Comparison of ENCODE assay signal across 1 cellular context in the genomic region with DNA sequence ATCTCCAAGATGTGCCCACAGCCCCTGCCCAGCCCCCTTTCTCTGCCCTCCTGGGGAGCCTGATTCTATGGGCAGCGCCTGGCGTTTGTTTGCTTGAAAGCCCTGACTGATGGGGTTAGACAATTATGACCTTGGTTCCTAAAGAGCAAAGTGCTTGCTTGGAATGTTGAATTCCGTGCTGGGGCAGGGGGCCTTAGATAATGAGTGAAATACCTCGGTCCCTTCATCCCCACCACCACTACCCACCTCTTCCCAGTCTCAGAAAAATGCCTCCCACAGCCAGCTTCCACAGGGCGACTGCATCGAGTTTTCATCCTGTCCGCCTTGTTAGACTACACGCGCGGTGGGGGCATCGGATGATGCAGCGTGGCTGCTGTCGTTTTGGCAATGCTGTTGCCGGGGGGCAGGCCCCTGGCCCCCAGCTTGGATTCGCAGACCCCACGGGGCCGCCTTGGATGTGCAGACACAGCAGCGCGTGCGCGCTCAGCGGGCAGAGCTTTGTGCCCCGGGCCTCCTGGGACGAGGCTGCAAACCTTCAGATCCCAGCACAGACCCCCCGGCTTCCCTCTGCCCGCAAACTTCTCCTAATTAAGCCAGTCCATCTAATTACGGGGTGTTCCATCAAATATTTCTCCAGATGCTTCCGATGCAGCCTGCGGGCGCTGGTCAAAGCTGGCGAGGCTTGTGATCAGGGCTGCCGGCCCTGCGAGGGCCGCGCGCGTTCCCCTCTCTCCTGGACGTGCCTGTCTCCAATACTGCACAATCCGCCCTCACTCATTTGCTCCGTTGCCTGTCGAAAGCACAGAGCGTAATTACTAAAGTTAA.
TF ChIP-seq lines count a peak whose summit lies in the region.

No MANE protein-coding gene starts in this region.

TF ChIP-seq in HepG2, 621 proteins besides CTCF, POLR2A, EP300 and RAD21 (continued from another document and continues in another):
- peak; percentile 63; the same call in 1 of the 2 replicates for TF ChIP-seq HNF4G (IDR thresholded peaks at IDR 0.05; ENCODE audit: borderline replicate concordance, low read depth, low read length)
- peak; percentile 60; the same call in 1 of the 2 replicates for TF ChIP-seq HNF4G (CRISPR knock-in tag; IDR thresholded peaks at IDR 0.05; ENCODE audit: borderline replicate concordance, low read depth)
- no peak for TF ChIP-seq ZNF790 (CRISPR knock-in tag; IDR thresholded peaks at IDR 0.05; ENCODE audit: borderline replicate concordance)
- no peak for TF ChIP-seq JUNB (CRISPR knock-in tag; IDR thresholded peaks at IDR 0.05; ENCODE audit: borderline replicate concordance)
- no peak for TF ChIP-seq SMC3 (IDR thresholded peaks at IDR 0.05; ENCODE audit: low read length)
- TF ChIP-seq NRL (CRISPR knock-in tag; IDR thresholded peaks at IDR 0.05; ENCODE audit: borderline replicate concordance) = peak; percentile 69; the same call in 1 of the 2 replicates
- no peak for TF ChIP-seq FOXJ3 (CRISPR knock-in tag; IDR thresholded peaks at IDR 0.05; ENCODE audit: borderline replicate concordance)
- TF ChIP-seq, protein P1, sequence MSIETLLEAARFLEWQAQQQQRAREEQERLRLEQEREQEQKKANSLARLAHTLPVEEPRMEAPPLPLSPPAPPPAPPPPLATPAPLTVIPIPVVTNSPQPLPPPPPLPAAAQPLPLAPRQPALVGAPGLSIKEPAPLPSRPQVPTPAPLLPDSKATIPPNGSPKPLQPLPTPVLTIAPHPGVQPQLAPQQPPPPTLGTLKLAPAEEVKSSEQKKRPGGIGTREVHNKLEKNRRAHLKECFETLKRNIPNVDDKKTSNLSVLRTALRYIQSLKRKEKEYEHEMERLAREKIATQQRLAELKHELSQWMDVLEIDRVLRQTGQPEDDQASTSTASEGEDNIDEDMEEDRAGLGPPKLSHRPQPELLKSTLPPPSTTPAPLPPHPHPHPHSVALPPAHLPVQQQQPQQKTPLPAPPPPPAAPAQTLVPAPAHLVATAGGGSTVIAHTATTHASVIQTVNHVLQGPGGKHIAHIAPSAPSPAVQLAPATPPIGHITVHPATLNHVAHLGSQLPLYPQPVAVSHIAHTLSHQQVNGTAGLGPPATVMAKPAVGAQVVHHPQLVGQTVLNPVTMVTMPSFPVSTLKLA (IDR thresholded peaks at IDR 0.05) = no peak
- TF ChIP-seq ZNF543 (CRISPR knock-in tag; IDR thresholded peaks at IDR 0.05) = no peak
- TF ChIP-seq HMG20B (CRISPR knock-in tag; conservative IDR thresholded peaks at IDR 0.05) = peak; percentile 53; the same call in 1 of the 2 replicates
- no peak for TF ChIP-seq NKX3-1 (CRISPR knock-in tag; IDR thresholded peaks at IDR 0.05)
- TF ChIP-seq SMARCC2 (IDR thresholded peaks at IDR 0.05) = no peak
- no peak for TF ChIP-seq ESRRA (CRISPR knock-in tag; IDR thresholded peaks at IDR 0.05; ENCODE audit: low read depth)
- TF ChIP-seq ZNF672 (CRISPR knock-in tag; IDR thresholded peaks at IDR 0.05) = no peak
- peak; percentile 40 for TF ChIP-seq ATF7-NPFF (CRISPR knock-in tag; IDR thresholded peaks at IDR 0.05; ENCODE audit: low read depth)
- TF ChIP-seq MXI1 (IDR thresholded peaks at IDR 0.05; ENCODE audit: borderline replicate concordance, low read depth, low read length) = no peak
- TF ChIP-seq ARHGAP35 (CRISPR knock-in tag; IDR thresholded peaks at IDR 0.05; ENCODE audit: borderline replicate concordance) = no peak
- no peak for TF ChIP-seq ZFP90 (CRISPR knock-in tag; IDR thresholded peaks at IDR 0.05; ENCODE audit: borderline replicate concordance)
- TF ChIP-seq ZMYM4 (CRISPR knock-in tag; IDR thresholded peaks at IDR 0.05) = peak; percentile 29; the same call in 1 of the 2 replicates
- TF ChIP-seq, protein P2, sequence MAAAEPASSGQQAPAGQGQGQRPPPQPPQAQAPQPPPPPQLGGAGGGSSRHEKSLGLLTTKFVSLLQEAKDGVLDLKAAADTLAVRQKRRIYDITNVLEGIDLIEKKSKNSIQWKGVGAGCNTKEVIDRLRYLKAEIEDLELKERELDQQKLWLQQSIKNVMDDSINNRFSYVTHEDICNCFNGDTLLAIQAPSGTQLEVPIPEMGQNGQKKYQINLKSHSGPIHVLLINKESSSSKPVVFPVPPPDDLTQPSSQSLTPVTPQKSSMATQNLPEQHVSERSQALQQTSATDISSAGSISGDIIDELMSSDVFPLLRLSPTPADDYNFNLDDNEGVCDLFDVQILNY (CRISPR knock-in tag; conservative IDR thresholded peaks at IDR 0.05) = no peak
- TF ChIP-seq, protein P3, sequence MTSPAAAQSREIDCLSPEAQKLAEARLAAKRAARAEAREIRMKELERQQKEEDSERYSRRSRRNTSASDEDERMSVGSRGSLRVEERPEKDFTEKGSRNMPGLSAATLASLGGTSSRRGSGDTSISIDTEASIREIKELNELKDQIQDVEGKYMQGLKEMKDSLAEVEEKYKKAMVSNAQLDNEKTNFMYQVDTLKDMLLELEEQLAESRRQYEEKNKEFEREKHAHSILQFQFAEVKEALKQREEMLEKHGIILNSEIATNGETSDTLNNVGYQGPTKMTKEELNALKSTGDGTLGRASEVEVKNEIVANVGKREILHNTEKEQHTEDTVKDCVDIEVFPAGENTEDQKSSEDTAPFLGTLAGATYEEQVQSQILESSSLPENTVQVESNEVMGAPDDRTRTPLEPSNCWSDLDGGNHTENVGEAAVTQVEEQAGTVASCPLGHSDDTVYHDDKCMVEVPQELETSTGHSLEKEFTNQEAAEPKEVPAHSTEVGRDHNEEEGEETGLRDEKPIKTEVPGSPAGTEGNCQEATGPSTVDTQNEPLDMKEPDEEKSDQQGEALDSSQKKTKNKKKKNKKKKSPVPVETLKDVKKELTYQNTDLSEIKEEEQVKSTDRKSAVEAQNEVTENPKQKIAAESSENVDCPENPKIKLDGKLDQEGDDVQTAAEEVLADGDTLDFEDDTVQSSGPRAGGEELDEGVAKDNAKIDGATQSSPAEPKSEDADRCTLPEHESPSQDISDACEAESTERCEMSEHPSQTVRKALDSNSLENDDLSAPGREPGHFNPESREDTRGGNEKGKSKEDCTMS (CRISPR knock-in tag; conservative IDR thresholded peaks at IDR 0.05) = no peak
- TF ChIP-seq MAX (IDR thresholded peaks at IDR 0.05) = peak; percentile 48
- 0 out of 2 replicates have a peak, but pooled peaks have one; percentile 27 for TF ChIP-seq MED1 (CRISPR knock-in tag; IDR thresholded peaks at IDR 0.05)
- TF ChIP-seq, protein P4, sequence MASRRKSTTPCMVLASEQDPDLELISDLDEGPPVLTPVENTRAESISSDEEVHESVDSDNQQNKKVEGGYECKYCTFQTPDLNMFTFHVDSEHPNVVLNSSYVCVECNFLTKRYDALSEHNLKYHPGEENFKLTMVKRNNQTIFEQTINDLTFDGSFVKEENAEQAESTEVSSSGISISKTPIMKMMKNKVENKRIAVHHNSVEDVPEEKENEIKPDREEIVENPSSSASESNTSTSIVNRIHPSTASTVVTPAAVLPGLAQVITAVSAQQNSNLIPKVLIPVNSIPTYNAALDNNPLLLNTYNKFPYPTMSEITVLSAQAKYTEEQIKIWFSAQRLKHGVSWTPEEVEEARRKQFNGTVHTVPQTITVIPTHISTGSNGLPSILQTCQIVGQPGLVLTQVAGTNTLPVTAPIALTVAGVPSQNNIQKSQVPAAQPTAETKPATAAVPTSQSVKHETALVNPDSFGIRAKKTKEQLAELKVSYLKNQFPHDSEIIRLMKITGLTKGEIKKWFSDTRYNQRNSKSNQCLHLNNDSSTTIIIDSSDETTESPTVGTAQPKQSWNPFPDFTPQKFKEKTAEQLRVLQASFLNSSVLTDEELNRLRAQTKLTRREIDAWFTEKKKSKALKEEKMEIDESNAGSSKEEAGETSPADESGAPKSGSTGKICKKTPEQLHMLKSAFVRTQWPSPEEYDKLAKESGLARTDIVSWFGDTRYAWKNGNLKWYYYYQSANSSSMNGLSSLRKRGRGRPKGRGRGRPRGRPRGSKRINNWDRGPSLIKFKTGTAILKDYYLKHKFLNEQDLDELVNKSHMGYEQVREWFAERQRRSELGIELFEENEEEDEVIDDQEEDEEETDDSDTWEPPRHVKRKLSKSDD (CRISPR knock-in tag; IDR thresholded peaks at IDR 0.05; ENCODE audit: low read depth) = no peak
- peak; percentile 97 for TF ChIP-seq BCL6 (CRISPR knock-in tag; IDR thresholded peaks at IDR 0.05)
- TF ChIP-seq, protein P5, sequence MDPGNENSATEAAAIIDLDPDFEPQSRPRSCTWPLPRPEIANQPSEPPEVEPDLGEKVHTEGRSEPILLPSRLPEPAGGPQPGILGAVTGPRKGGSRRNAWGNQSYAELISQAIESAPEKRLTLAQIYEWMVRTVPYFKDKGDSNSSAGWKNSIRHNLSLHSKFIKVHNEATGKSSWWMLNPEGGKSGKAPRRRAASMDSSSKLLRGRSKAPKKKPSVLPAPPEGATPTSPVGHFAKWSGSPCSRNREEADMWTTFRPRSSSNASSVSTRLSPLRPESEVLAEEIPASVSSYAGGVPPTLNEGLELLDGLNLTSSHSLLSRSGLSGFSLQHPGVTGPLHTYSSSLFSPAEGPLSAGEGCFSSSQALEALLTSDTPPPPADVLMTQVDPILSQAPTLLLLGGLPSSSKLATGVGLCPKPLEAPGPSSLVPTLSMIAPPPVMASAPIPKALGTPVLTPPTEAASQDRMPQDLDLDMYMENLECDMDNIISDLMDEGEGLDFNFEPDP (CRISPR knock-in tag; conservative IDR thresholded peaks at IDR 0.05) = no peak
- no peak; the same call in 1 of the 2 replicates for TF ChIP-seq SALL1 (CRISPR knock-in tag; IDR thresholded peaks at IDR 0.05)
- TF ChIP-seq PHF20 (CRISPR knock-in tag; IDR thresholded peaks at IDR 0.05) = no peak
- no peak for TF ChIP-seq ZNF615 (CRISPR knock-in tag; IDR thresholded peaks at IDR 0.05; ENCODE audit: borderline replicate concordance)
- peak; percentile 61; the same call in 1 of the 2 replicates for TF ChIP-seq ZNF788 (CRISPR knock-in tag; IDR thresholded peaks at IDR 0.05; ENCODE audit: borderline replicate concordance)
- 0 out of 2 replicates have a peak, but pooled peaks have one; percentile 70 for TF ChIP-seq ZNF430 (CRISPR knock-in tag; IDR thresholded peaks at IDR 0.05)
- TF ChIP-seq HBP1 (CRISPR knock-in tag; IDR thresholded peaks at IDR 0.05; ENCODE audit: low read depth) = no peak
- no peak for TF ChIP-seq ZNF333 (CRISPR knock-in tag; IDR thresholded peaks at IDR 0.05; ENCODE audit: borderline replicate concordance)
- no peak for TF ChIP-seq ZNF24 (IDR thresholded peaks at IDR 0.05)
- no peak for TF ChIP-seq RARG (CRISPR knock-in tag; IDR thresholded peaks at IDR 0.05; ENCODE audit: low read depth)
- no peak for TF ChIP-seq HHEX (CRISPR knock-in tag; IDR thresholded peaks at IDR 0.05)
- TF ChIP-seq ZIK1 (CRISPR knock-in tag; IDR thresholded peaks at IDR 0.05; ENCODE audit: borderline replicate concordance, low read depth) = 0 out of 2 replicates have a peak, but pooled peaks have one; percentile 12
- no peak for TF ChIP-seq EED (CRISPR knock-in tag; IDR thresholded peaks at IDR 0.05)
- TF ChIP-seq, protein P6, sequence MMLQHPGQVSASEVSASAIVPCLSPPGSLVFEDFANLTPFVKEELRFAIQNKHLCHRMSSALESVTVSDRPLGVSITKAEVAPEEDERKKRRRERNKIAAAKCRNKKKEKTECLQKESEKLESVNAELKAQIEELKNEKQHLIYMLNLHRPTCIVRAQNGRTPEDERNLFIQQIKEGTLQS (CRISPR knock-in tag; IDR thresholded peaks at IDR 0.05) = 0 out of 2 replicates have a peak, but pooled peaks have one; percentile 7
- 0 out of 2 replicates have a peak, but pooled peaks have one; percentile 35 for TF ChIP-seq RCOR2 (CRISPR knock-in tag; IDR thresholded peaks at IDR 0.05)
- TF ChIP-seq, protein P7, sequence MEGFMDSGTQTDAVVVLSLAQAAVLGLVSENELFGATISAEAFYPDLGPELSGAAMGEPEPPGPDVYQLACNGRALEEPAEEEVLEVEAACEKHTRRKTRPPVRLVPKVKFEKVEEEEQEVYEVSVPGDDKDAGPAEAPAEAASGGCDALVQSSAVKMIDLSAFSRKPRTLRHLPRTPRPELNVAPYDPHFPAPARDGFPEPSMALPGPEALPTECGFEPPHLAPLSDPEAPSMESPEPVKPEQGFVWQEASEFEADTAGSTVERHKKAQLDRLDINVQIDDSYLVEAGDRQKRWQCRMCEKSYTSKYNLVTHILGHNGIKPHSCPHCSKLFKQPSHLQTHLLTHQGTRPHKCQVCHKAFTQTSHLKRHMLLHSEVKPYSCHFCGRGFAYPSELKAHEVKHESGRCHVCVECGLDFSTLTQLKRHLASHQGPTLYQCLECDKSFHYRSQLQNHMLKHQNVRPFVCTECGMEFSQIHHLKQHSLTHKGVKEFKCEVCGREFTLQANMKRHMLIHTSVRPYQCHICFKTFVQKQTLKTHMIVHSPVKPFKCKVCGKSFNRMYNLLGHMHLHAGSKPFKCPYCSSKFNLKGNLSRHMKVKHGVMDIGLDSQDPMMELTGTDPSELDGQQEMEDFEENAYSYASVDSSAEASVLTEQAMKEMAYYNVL (CRISPR knock-in tag; IDR thresholded peaks at IDR 0.05; ENCODE audit: borderline replicate concordance) = no peak; the same call in 1 of the 2 replicates
- no peak for TF ChIP-seq THAP7 (CRISPR knock-in tag; IDR thresholded peaks at IDR 0.05)
- TF ChIP-seq ZNF879 (CRISPR knock-in tag; IDR thresholded peaks at IDR 0.05) = no peak
- TF ChIP-seq HCFC1 (IDR thresholded peaks at IDR 0.05; ENCODE audit: low read depth, low read length) = no peak
- no peak for TF ChIP-seq TSC22D2 (CRISPR knock-in tag; IDR thresholded peaks at IDR 0.05; ENCODE audit: borderline replicate concordance)
- TF ChIP-seq RFX1 (IDR thresholded peaks at IDR 0.05) = no peak
- TF ChIP-seq SRSF9 (IDR thresholded peaks at IDR 0.05; ENCODE audit: borderline replicate concordance, insufficient read depth, low read depth, low read length, poor library complexity, severe bottlenecking) = no peak
- TF ChIP-seq LCORL (IDR thresholded peaks at IDR 0.05) = no peak
- peak; percentile 79; the same call in 1 of the 2 replicates for TF ChIP-seq LCORL (CRISPR knock-in tag; IDR thresholded peaks at IDR 0.05)
- peak; percentile 35; the same call in 1 of the 2 replicates for TF ChIP-seq PHF8 (CRISPR knock-in tag; IDR thresholded peaks at IDR 0.05)
- peak; percentile 53 for TF ChIP-seq RBM39 (IDR thresholded peaks at IDR 0.05; ENCODE audit: low read depth, low read length, poor library complexity, severe bottlenecking)
- peak; percentile 56; the same call in 1 of the 2 replicates for TF ChIP-seq ZMYM2 (CRISPR knock-in tag; IDR thresholded peaks at IDR 0.05)
